38 cellular contexts compared by ENCODE assay signal in the genomic region with DNA sequence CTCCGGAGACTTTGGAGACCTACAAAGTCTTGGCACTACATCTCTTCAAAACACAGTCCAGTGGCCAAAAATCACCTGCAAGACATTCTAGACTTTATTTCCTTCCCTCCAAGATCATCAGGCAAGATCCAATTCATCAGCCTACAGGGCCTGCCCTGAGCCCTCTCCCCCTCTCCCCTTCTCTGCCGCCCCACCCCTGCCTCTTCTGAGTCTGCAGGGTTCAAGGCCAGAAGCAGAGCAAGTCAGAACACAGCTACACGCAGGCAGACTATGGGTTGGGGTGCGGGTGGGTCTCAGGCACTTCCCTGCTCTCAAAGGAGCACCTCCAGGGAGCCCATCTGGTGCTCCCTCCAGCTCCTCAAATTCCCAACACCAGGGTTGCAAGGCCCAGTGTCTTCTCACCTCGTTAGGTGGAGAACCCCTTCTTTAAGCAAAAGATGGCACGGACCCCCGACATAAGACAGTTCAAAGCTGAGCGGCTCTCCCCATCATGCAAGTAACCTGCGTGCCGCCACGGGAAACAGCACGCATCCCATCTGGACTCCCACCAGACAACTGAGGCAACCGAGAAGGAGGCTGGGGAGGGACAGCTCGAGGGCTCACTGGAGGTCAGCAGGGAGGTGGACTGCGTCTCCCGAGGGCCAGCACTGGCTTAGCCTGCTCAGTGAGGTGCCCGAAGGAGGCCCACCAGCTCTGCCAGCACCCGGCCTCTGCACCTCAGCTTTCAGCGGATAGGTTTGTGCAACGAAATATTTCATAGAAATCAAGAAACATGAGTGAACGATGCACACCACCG. TPM values are rescaled to one million over a fixed set of nuclear protein-coding genes. Genes with fewer than 3 reads are reported as not detected.
DNase-seq lines count a peak whose midpoint lies in the region; ATAC-seq, FAIRE-seq and TF ChIP-seq lines count a peak whose summit lies in the region.
"Had no signal": no experiment of that assay in that cellular context is flagged by ENCODE, and none has a peak within 500 bp of the region (broad histone marks: within the 10 kb centered on the region; RNA-seq: fewer than 3 reads in every experiment).

No MANE protein-coding gene starts in this region.

- no peaks in the 10 kb centered on the region for H3K36me3 ChIP-seq in HEK293 (ENCODE audit: control insufficient read depth in 2 of 2, insufficient read depth in 1 of 2, low read length in 2 of 2)
- H3K36me3 ChIP-seq: BE2C, colonic mucosa, Peyer's patch, SJCRH30, uterus, WERI-Rb-1 had no signal

- H3K27me3 Mint-ChIP-seq in endothelial cell (ENCODE audit: unreplicated experiment) (peaks cover 22% of the 10 kb centered on the region), nephron progenitor cell (ENCODE audit: low read depth, poor library complexity) (no peaks in the 10 kb centered on the region)
- H3K27me3 Mint-ChIP-seq: activated naive CD8-positive, alpha-beta T cell treated with anti-CD3 and anti-CD28 coated beads for 36 hours; memory B cell; naive B cell; T-cell had no signal

- no peak for TF ChIP-seq RAD21 in A549 (conservative IDR thresholded peaks at IDR 0.05 in 1 of 2, IDR thresholded peaks at IDR 0.05 in 1 of 2)

- H3K4me1 ChIP-seq in A549 = peaks cover 81% of the 10 kb centered on the region
- H3K4me1 ChIP-seq in HEK293 (ENCODE audit: control insufficient read depth, insufficient read depth, low read length) = peaks cover 5% of the 10 kb centered on the region; the same call in 1 of the 2 replicates

- no peak for TF ChIP-seq EP300 in A549 (IDR thresholded peaks at IDR 0.05)

- CTCF ChIA-PET in A549 (lab: Yijun Ruan, JAX) = interaction anchor here (1.1 to 5.4 kb wide), 5 partner anchors 13 to 84 kb away, joined by 3 to 43 read pairs (median 4); no protein-coding TSS in a partner anchor
- CTCF ChIA-PET in HEK293 (lab: Yijun Ruan, JAX) = no interaction called here

- H3K9me3 ChIP-seq in A549 = no peaks in the 10 kb centered on the region
- no peaks in the 10 kb centered on the region for H3K9me3 ChIP-seq in HEK293 (ENCODE audit: control insufficient read depth, insufficient read depth, low read depth, low read length)
- H3K9me3 ChIP-seq: BE2C, colonic mucosa, Peyer's patch, SJCRH30, uterus had no signal

- TF ChIP-seq CTCF in A549 (IDR thresholded peaks at IDR 0.05) (no peak), HEK293 (tag by site-specific recombination; IDR thresholded peaks at IDR 0.05) (no peak), endothelial cell (IDR thresholded peaks at IDR 0.05; ENCODE audit: unreplicated experiment) (no peak), nephron progenitor cell (IDR thresholded peaks at IDR 0.05) (no peak)

- H3K4me3 ChIP-seq in A549 = no peak overlapping the region
- no peak overlapping the region for H3K4me3 ChIP-seq in HEK293 (ENCODE audit: low read depth, low read length)
- H3K4me3 ChIP-seq: colonic mucosa, Peyer's patch, SJCRH30, skin epidermis, uterus had no signal

- WGBS in A549 (ENCODE audit: missing lambda C conversion rate) = 88% methylated on average over 19 of the region's 22 CpGs

- peak overlapping the region; percentile 98 to 100 for H3K27ac ChIP-seq in A549
- H3K27ac ChIP-seq in HEK293 (ENCODE audit: extremely low read depth, low read depth, low read length) = no peak overlapping the region
- H3K27ac ChIP-seq: colonic mucosa, epithelial cell of prostate, HL-60, Peyer's patch, SJCRH30, skin epidermis, uterus, WERI-Rb-1 had no signal

- ATAC-seq in A549 (no peak), GM18498 (IDR thresholded peaks at IDR 0.05; ENCODE audit: unreplicated experiment) (no peak)
- ATAC-seq: CD8-positive, alpha-beta T cell; T-cell had no signal

- POLR2A ChIA-PET in A549 (lab: Yijun Ruan, JAX) = no interaction called here
- POLR2A ChIA-PET in HEK293 (lab: Yijun Ruan, JAX) = no interaction called here

- no peak for DNase-seq in A549 (ENCODE audit: low read depth in 1 of 2, low spot score in 1 of 2)
- no peak for DNase-seq in endothelial cell (ENCODE audit: low spot score)
- no peak for DNase-seq in nephron progenitor cell
- no peak for DNase-seq in stimulated activated CD4-positive, alpha-beta T cell treated with anti-CD3 and anti-CD28 coated beads, Interleukin-15, amount 100 ng/mL, for 24 hours
- no peak for DNase-seq in NCI-H446 (lab: John Stamatoyannopoulos, UW)
- no peak for DNase-seq in superior temporal gyrus (ENCODE audit: extremely low spot score)
- DNase-seq: ACHN; activated CD4-positive, alpha-beta T cell treated with anti-CD3 and anti-CD28 coated beads for 4 hours; activated effector memory CD4-positive, alpha-beta T cell treated with anti-CD3 and anti-CD28 coated beads, Interleukin-2, amount 50 U/mL, for 16 hours; activated naive CD8-positive, alpha-beta T cell treated with anti-CD3 and anti-CD28 coated beads for 36 hours; activated T-cell treated with anti-CD3 and anti-CD28 coated beads, Interleukin-2, amount 50 U/mL, for 1 hour; BE2C; CD8-positive, alpha-beta T cell; colonic mucosa; DMS 273 treated with DMSO at 0.1 percent for 48 hours; effector CD8-positive, alpha-beta T cell; H7; hypothalamus; Karpas-422; naive B cell; NCI-H1417 treated with DMSO at 0.1 percent for 48 hours; NCI-H2081 treated with DMSO at 0.1 percent for 48 hours; NCI-H774; occipital lobe; Peyer's patch; SJCRH30; stimulated activated naive CD4-positive, alpha-beta T cell treated with Interleukin-2 at 50 U/mL for 16 hours; T-cell; uterus; WERI-Rb-1 had no signal

- no peak for FAIRE-seq in A549 (lab: Jason Lieb, UNC)
- FAIRE-seq: GM18507, GM19239 had no signal

- peaks cover 22% of the 10 kb centered on the region for H3K4me1 Mint-ChIP-seq in endothelial cell (ENCODE audit: unreplicated experiment)
- peaks cover 64% of the 10 kb centered on the region for H3K4me1 Mint-ChIP-seq in nephron progenitor cell

- H3K9me3 Mint-ChIP-seq in endothelial cell (ENCODE audit: unreplicated experiment) (no peaks in the 10 kb centered on the region), nephron progenitor cell (peaks cover 6% of the 10 kb centered on the region)
- H3K9me3 Mint-ChIP-seq: activated naive CD8-positive, alpha-beta T cell treated with anti-CD3 and anti-CD28 coated beads for 36 hours; CD8-positive, alpha-beta T cell; memory B cell; naive B cell; T-cell had no signal

- peaks cover 4% of the 10 kb centered on the region for H3K36me3 Mint-ChIP-seq in endothelial cell (ENCODE audit: low read depth, unreplicated experiment)
- H3K36me3 Mint-ChIP-seq in nephron progenitor cell (ENCODE audit: low read depth) = no peaks in the 10 kb centered on the region
- H3K36me3 Mint-ChIP-seq: activated naive CD8-positive, alpha-beta T cell treated with anti-CD3 and anti-CD28 coated beads for 36 hours; CD8-positive, alpha-beta T cell; memory B cell; naive B cell; T-cell had no signal

- no peak for TF ChIP-seq POLR2A in A549 (IDR thresholded peaks at IDR 0.05; ENCODE audit: low read length)

- H3K4me2 ChIP-seq in A549 = peak overlapping the region; percentile 87

- H3K4me3 Mint-ChIP-seq in endothelial cell (ENCODE audit: unreplicated experiment) (peak overlapping the region; percentile 35), nephron progenitor cell (peak overlapping the region; percentile 45)
- H3K4me3 Mint-ChIP-seq: activated naive CD8-positive, alpha-beta T cell treated with anti-CD3 and anti-CD28 coated beads for 36 hours; CD8-positive, alpha-beta T cell; memory B cell; naive B cell; T-cell had no signal

- H3K27ac Mint-ChIP-seq in endothelial cell (ENCODE audit: unreplicated experiment) (no peak overlapping the region), nephron progenitor cell (no peak overlapping the region)
- H3K27ac Mint-ChIP-seq: activated naive CD8-positive, alpha-beta T cell treated with anti-CD3 and anti-CD28 coated beads for 36 hours; CD8-positive, alpha-beta T cell; memory B cell had no signal

TF ChIP-seq in A549, 52 proteins besides CTCF, POLR2A, EP300 and RAD21 (continues in another document):
- TF ChIP-seq, protein P1, sequence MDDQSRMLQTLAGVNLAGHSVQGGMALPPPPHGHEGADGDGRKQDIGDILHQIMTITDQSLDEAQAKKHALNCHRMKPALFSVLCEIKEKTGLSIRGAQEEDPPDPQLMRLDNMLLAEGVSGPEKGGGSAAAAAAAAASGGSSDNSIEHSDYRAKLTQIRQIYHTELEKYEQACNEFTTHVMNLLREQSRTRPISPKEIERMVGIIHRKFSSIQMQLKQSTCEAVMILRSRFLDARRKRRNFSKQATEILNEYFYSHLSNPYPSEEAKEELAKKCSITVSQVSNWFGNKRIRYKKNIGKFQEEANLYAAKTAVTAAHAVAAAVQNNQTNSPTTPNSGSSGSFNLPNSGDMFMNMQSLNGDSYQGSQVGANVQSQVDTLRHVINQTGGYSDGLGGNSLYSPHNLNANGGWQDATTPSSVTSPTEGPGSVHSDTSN (IDR thresholded peaks at IDR 0.05) = no peak
- TF ChIP-seq RNF2 (IDR thresholded peaks at IDR 0.05; ENCODE audit: borderline replicate concordance, low read depth) (no peak), MAZ (IDR thresholded peaks at IDR 0.05; ENCODE audit: borderline replicate concordance, low read depth, low read length) (no peak)

TF ChIP-seq in HEK293, 187 proteins besides CTCF, POLR2A, EP300 and RAD21:
- TF ChIP-seq EGR2 (tag by site-specific recombination; IDR thresholded peaks at IDR 0.05; ENCODE audit: low read depth) (no peak), ZFHX2 (tag by site-specific recombination; conservative IDR thresholded peaks at IDR 0.05) (0 out of 2 replicates have a peak, but pooled peaks have one; percentile 0)

RNA-seq across cellular contexts. Expression of a gene that starts 5.6 kb away (rescaled TPM):
- polyA plus RNA-seq in A549 (2011; rRNA removed) = 23.6 and 24.7 TPM in 2 replicates
- 68.4 and 94.0 TPM in 2 replicates for polyA plus RNA-seq in A549 (2012; cell fraction: cytosol; rRNA removed)
- 224 and 375 TPM in 2 replicates for polyA plus RNA-seq in A549 (2012; cell fraction: nucleus; rRNA removed)
- polyA plus RNA-seq in A549 (2017; fragmentation: RNase III; extraction: RNeasy Plus Mini Kit Qiagen cat#74134 plus additional on column Dnase treatment) = 71.2 to 76.6 TPM (median 72.0 TPM) in 3 replicates
- 19.6 and 27.7 TPM in 2 replicates for polyA minus RNA-seq in A549 (2011; rRNA and poly(A)+ RNA removed)
- total RNA-seq in endothelial cell (ENCODE audit: unreplicated experiment) = 97.2 TPM

RNA-seq across cellular contexts. Expression of a gene that starts 40.2 kb away (rescaled TPM):
- polyA plus RNA-seq in A549 (2011; rRNA removed) = 8.8 and 10.1 TPM in 2 replicates
- polyA plus RNA-seq in A549 (2012; cell fraction: cytosol; rRNA removed) = 6.0 and 6.2 TPM in 2 replicates
- polyA plus RNA-seq in A549 (2012; cell fraction: nucleus; rRNA removed) = 17.9 and 19.6 TPM in 2 replicates
- 6.2 to 8.3 TPM (median 7.4 TPM) in 3 replicates for polyA plus RNA-seq in A549 (2017; fragmentation: RNase III; extraction: RNeasy Plus Mini Kit Qiagen cat#74134 plus additional on column Dnase treatment)
- 6.5 and 9.5 TPM in 2 replicates for polyA minus RNA-seq in A549 (2011; rRNA and poly(A)+ RNA removed)
- 6.1 TPM for total RNA-seq in endothelial cell (ENCODE audit: unreplicated experiment)
